19 cellular contexts compared by ENCODE assay signal in genomic region chr2:202933139-202933510, GRCh38.
"Had no signal": no experiment of that assay in that cellular context is flagged by ENCODE, and none has a peak within 500 bp of the region (broad histone marks: within the 10 kb centered on the region; RNA-seq: fewer than 3 reads in every experiment).

No MANE protein-coding gene starts in this region.

- DNase-seq: activated CD4-positive, alpha-beta T cell treated with anti-CD3 and anti-CD28 coated beads for 36 hours; activated CD8-positive, alpha-beta memory T cell treated with anti-CD3 and anti-CD28 coated beads, Interleukin-2, amount 50 U/mL, for 4 hours; activated CD8-positive, alpha-beta T cell treated with anti-CD3 and anti-CD28 coated beads for 36 hours; heart right ventricle; nephron progenitor cell; ovary; stimulated activated CD4-positive, alpha-beta T cell treated with anti-CD3 and anti-CD28 coated beads, Interleukin-4, amount 100 ng/mL, for 1 hour; stimulated activated CD8-positive, alpha-beta memory T cell treated with anti-CD3 and anti-CD28 coated beads, Interleukin-4, amount 100 ng/mL, for 48 hours; stimulated activated naive CD8-positive, alpha-beta T cell treated with anti-CD3 and anti-CD28 coated beads, Interleukin-15, amount 100 ng/mL, for 72 hours; T-helper 9 cell; WERI-Rb-1 had no signal

- FAIRE-seq: astrocyte, colon, frontal cortex, islet of Langerhans, urothelium cell line had no signal

- H3K9me3 Mint-ChIP-seq: activated CD8-positive, alpha-beta T cell treated with anti-CD3 and anti-CD28 coated beads for 36 hours; nephron progenitor cell had no signal

- H3K4me1 ChIP-seq: heart right ventricle had no signal

- H3K27ac Mint-ChIP-seq: activated CD4-positive, alpha-beta T cell treated with anti-CD3 and anti-CD28 coated beads for 36 hours; activated CD8-positive, alpha-beta T cell treated with anti-CD3 and anti-CD28 coated beads for 36 hours; nephron progenitor cell had no signal

- H3K4me3 Mint-ChIP-seq: activated CD4-positive, alpha-beta T cell treated with anti-CD3 and anti-CD28 coated beads for 36 hours; activated CD8-positive, alpha-beta T cell treated with anti-CD3 and anti-CD28 coated beads for 36 hours; nephron progenitor cell; stimulated activated naive CD8-positive, alpha-beta T cell treated with anti-CD3 and anti-CD28 coated beads, Interleukin-15, amount 100 ng/mL, for 72 hours had no signal

- H3K27ac ChIP-seq: cardiac muscle cell, heart right ventricle, ovary, thoracic aorta, WERI-Rb-1 had no signal

- H3K27me3 ChIP-seq: cardiac muscle cell, heart right ventricle, ovary had no signal

- ATAC-seq: activated CD4-positive, alpha-beta T cell treated with anti-CD3 and anti-CD28 coated beads for 36 hours; activated CD8-positive, alpha-beta T cell treated with anti-CD3 and anti-CD28 coated beads for 36 hours; left lobe of liver had no signal

- H3K4me1 Mint-ChIP-seq: activated CD4-positive, alpha-beta T cell treated with anti-CD3 and anti-CD28 coated beads for 36 hours; nephron progenitor cell; stimulated activated naive CD8-positive, alpha-beta T cell treated with anti-CD3 and anti-CD28 coated beads, Interleukin-15, amount 100 ng/mL, for 72 hours had no signal

- H3K27me3 Mint-ChIP-seq: activated CD4-positive, alpha-beta T cell treated with anti-CD3 and anti-CD28 coated beads for 36 hours; activated CD8-positive, alpha-beta T cell treated with anti-CD3 and anti-CD28 coated beads for 36 hours; stimulated activated naive CD8-positive, alpha-beta T cell treated with anti-CD3 and anti-CD28 coated beads, Interleukin-15, amount 100 ng/mL, for 72 hours had no signal

- H3K9me3 ChIP-seq: heart right ventricle, ovary, thoracic aorta had no signal
